ENCODE assay signal across 15 cellular contexts in the genomic region with DNA sequence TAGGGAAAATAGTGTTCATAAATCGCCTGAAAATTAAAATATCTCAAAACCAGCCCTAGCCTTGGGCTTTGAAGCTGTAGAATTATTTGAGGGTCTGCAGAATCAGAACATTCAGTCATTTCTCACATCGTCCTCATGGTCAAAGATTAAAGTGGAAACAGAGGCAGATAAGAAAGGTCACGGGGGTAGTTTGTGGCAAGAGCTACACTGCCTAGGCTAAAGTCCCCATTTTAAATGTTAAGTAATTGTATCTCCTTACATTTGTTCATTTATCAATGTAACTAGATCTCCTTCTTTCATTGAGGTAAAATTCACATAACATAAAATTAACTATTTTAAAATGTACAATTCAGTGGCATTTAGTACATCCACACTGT.
DNase-seq lines count a peak whose midpoint lies in the region; ATAC-seq, FAIRE-seq and TF ChIP-seq lines count a peak whose summit lies in the region.
"Had no signal": no experiment of that assay in that cellular context is flagged by ENCODE, and none has a peak within 500 bp of the region (broad histone marks: within the 10 kb centered on the region; RNA-seq: fewer than 3 reads in every experiment).

No MANE protein-coding gene starts in this region.

- no peak overlapping the region for H3K4ac ChIP-seq in H1 (replicated peaks; ENCODE audit: insufficient read length, low read depth, low read length)
- H3K4ac ChIP-seq in mesendoderm (ENCODE audit: low read depth, low read length) = no peak overlapping the region

- in situ Hi-C loops in mammary epithelial cell (cut with MboI; ENCODE audit: low sequenced_read_pairs in 2 of 2) = no loop called here

- no peak overlapping the region for H3K27ac ChIP-seq in mammary epithelial cell (ENCODE audit: insufficient read depth, low read depth, low read length)
- no peak overlapping the region for H3K27ac ChIP-seq in H1 (ENCODE audit: low read depth, low read length)
- H3K27ac ChIP-seq in mesendoderm (ENCODE audit: low read depth, low read length) = no peak overlapping the region
- H3K27ac ChIP-seq: 22Rv1 had no signal

- H2BK20ac ChIP-seq in H1 (ENCODE audit: low read length) = no peak overlapping the region

- H2AFZ ChIP-seq in mammary epithelial cell (ENCODE audit: low read depth, low read length) = peak overlapping the region; percentile 78
- peak overlapping the region; percentile 23; the same call in 1 of the 2 replicates for H2AFZ ChIP-seq in H1 (ENCODE audit: low read length)

- H4K20me1 ChIP-seq in mammary epithelial cell (ENCODE audit: insufficient read depth, low read length) (no peaks in the 10 kb centered on the region), H1 (replicated peaks in 1 of 2; ENCODE audit: control insufficient read depth in 1 of 2, insufficient read depth in 2 of 2, low read length in 2 of 2) (no peaks in the 10 kb centered on the region)

- H4K5ac ChIP-seq in H1 (ENCODE audit: insufficient read length, low read depth, low read length) (no peak overlapping the region), mesendoderm (ENCODE audit: low read length) (no peak overlapping the region)

- POLR2A ChIA-PET in MCF 10A (lab: Yijun Ruan, JAX) (interaction anchor here (1.4 kb wide), 1 partner anchor 21 kb away, joined by 4 read pairs; no protein-coding TSS in a partner anchor), H1 (lab: Charles Lee; ENCODE audit: partially characterized antibody) (interaction anchor here (2.1 kb wide), 1 partner anchor 140 kb away, joined by 8 read pairs; no protein-coding TSS in a partner anchor)

- BruUV-seq in mammary epithelial cell (replicated peaks; lab: Mats Ljungman, UMichigan) (no TSS peak), MCF 10A (replicated peaks; lab: Mats Ljungman, UMichigan) (no TSS peak)

- H3K56ac ChIP-seq in H1 (replicated peaks; ENCODE audit: insufficient read length, low read depth, low read length) = no peak overlapping the region
- H3K56ac ChIP-seq in mesendoderm (ENCODE audit: low read length) = no peak overlapping the region

- no peak for TF ChIP-seq POLR2A in H1 (IDR thresholded peaks at IDR 0.05; ENCODE audit: control extremely low read depth in 1 of 2, low read depth in 2 of 2, low read length in 2 of 2)

- no peak overlapping the region for H4K8ac ChIP-seq in H1 (ENCODE audit: extremely low read depth, insufficient read depth, low read length)
- no peak overlapping the region for H4K8ac ChIP-seq in mesendoderm (ENCODE audit: low read depth, low read length)

- H3K9me3 Mint-ChIP-seq in MCF 10A (ENCODE audit: unreplicated experiment) = no peaks in the 10 kb centered on the region
- H3K9me3 Mint-ChIP-seq in CD14-positive monocyte = no peaks in the 10 kb centered on the region

- intact Hi-C loops in mammary epithelial cell (cut with micrococcal nuclease) = no loop called here
- intact Hi-C loops in MCF 10A (cut with micrococcal nuclease) = no loop called here
- intact Hi-C loops in CD14-positive monocyte (cut with micrococcal nuclease) = no loop called here

- H3K36me3 Mint-ChIP-seq in MCF 10A (ENCODE audit: insufficient read depth, unreplicated experiment) = no peaks in the 10 kb centered on the region
- no peaks in the 10 kb centered on the region for H3K36me3 Mint-ChIP-seq in CD14-positive monocyte

- TF ChIP-seq RAD21 in H1 (IDR thresholded peaks at IDR 0.05 in 1 of 2, conservative IDR thresholded peaks at IDR 0.05 in 1 of 2; ENCODE audit: low read depth in 2 of 2, low read length in 2 of 2) = no peak

- H3K27me3 ChIP-seq in mammary epithelial cell (ENCODE audit: insufficient read depth, low read length) (no peaks in the 10 kb centered on the region), H1 (replicated peaks in 1 of 4; ENCODE audit: control insufficient read depth in 3 of 4, extremely low read depth in 1 of 4, insufficient read depth in 3 of 4, low read length in 3 of 4) (no peaks in the 10 kb centered on the region), mesendoderm (ENCODE audit: insufficient read depth, low read length, poor library complexity) (no peaks in the 10 kb centered on the region)

- DNase-seq in mammary epithelial cell (no peak), MCF 10A (ENCODE audit: unreplicated experiment) (no peak), H1 (ENCODE audit: low read depth in 1 of 2, low spot score in 2 of 2) (no peak), mesendoderm (no peak), CD14-positive monocyte (ENCODE audit: low spot score) (no peak)
- DNase-seq: DMS 273 treated with DMSO at 0.1 percent for 48 hours, KBM-7, NCI-H1436, NCI-H2171 treated with DMSO at 0.1 percent for 48 hours, NCI-H82 had no signal

- ATAC-seq in GM19324 (IDR thresholded peaks at IDR 0.05; ENCODE audit: low FRiP score, unreplicated experiment) (no peak), HG03354 (IDR thresholded peaks at IDR 0.05; ENCODE audit: poor library complexity, severe bottlenecking, unreplicated experiment) (no peak), HG03280 (IDR thresholded peaks at IDR 0.05; ENCODE audit: unreplicated experiment) (no peak)

- no peaks in the 10 kb centered on the region for H3K9me3 ChIP-seq in mammary epithelial cell (replicated peaks; ENCODE audit: insufficient read depth, low read length)
- H3K9me3 ChIP-seq in H1 (ENCODE audit: insufficient read depth in 2 of 2, low read depth in 1 of 2, low read length in 1 of 2) = no peaks in the 10 kb centered on the region

- H3K79me1 ChIP-seq in H1 (ENCODE audit: low read depth, low read length) = no peaks in the 10 kb centered on the region
- no peaks in the 10 kb centered on the region for H3K79me1 ChIP-seq in mesendoderm (ENCODE audit: low read length)

- H3K4me3 ChIP-seq in mammary epithelial cell (replicated peaks in 1 of 3; ENCODE audit: insufficient read depth in 1 of 3, low read depth in 2 of 3, low read length in 3 of 3) (no peak overlapping the region), H1 (ENCODE audit: extremely low read depth in 1 of 4, insufficient read depth in 2 of 4, low read depth in 3 of 4, low read length in 4 of 4) (peak overlapping the region in 1 of 4 experiments; percentile 27; a peak in 1 of 8 replicates), mesendoderm (ENCODE audit: low read length) (no peak overlapping the region)

- CTCF ChIA-PET in mammary epithelial cell (lab: Charles Lee; ENCODE audit: low non-redundant PET) (no interaction called here), MCF 10A (lab: Yijun Ruan, JAX) (interaction anchor here (0.6 to 1.1 kb wide), 2 partner anchors 13 to 32 kb away, joined by 3 to 4 read pairs; no protein-coding TSS in a partner anchor), H1 (lab: Charles Lee; ENCODE audit: partially characterized antibody) (interaction anchor here (0.7 to 1.1 kb wide), 3 partner anchors 26 to 447 kb away, joined by 3 to 4 read pairs (median 3); no protein-coding TSS in a partner anchor)

- dilution Hi-C loops in mammary epithelial cell (cut with HindIII; ENCODE audit: low sequenced_read_pairs) = loop anchor here (10.0 kb wide), 1 partner anchor 515 kb away; no protein-coding TSS in a partner anchor

- WGBS in mammary epithelial cell (ENCODE audit: low coverage, missing lambda C conversion rate) = 50% methylated on average over 3 of the region's 3 CpGs
- 47% methylated on average over 3 of the region's 3 CpGs; no CpG with 5 or more reads in 1 of the 2 experiments for WGBS in H1 (ENCODE audit: extremely low coverage in 1 of 2, insufficient coverage in 1 of 2, insufficient read length in 1 of 2, insufficient replicate concordance in 2 of 2, low coverage in 1 of 2, low lambda C conversion rate in 2 of 2, missing lambda C conversion rate in 1 of 2), 2 experiments
- no CpG with 5 or more reads among the region's 3 CpGs for WGBS in mesendoderm (ENCODE audit: extremely low coverage, insufficient coverage, low lambda C conversion rate)

- no peak overlapping the region; the same call in 1 of the 2 replicates for H3K18ac ChIP-seq in H1 (ENCODE audit: extremely low read depth, low read length)
- no peak overlapping the region for H3K18ac ChIP-seq in mesendoderm (ENCODE audit: low read length)

- H3K9ac ChIP-seq in mammary epithelial cell (ENCODE audit: insufficient read depth, low read length) (no peak overlapping the region), H1 (replicated peaks in 1 of 4; ENCODE audit: extremely low read depth in 1 of 4, low read depth in 3 of 4, low read length in 3 of 4) (no peak overlapping the region), mesendoderm (ENCODE audit: low read length) (no peak overlapping the region)

- no peak overlapping the region for H2BK5ac ChIP-seq in H1 (ENCODE audit: low read depth, low read length)
- H2BK5ac ChIP-seq in mesendoderm (ENCODE audit: low read length) = no peak overlapping the region

- H3K4me1 ChIP-seq in mammary epithelial cell (ENCODE audit: insufficient read depth, low read length) (no peaks in the 10 kb centered on the region), H1 (replicated peaks in 1 of 4; ENCODE audit: control insufficient read depth in 3 of 4, insufficient read depth in 4 of 4, low read length in 3 of 4) (peaks cover 0 to 14% (median 10%) of the 10 kb centered on the region in 4 experiments; a peak in 5 of 7 replicates), mesendoderm (ENCODE audit: control insufficient read depth, low read depth, low read length) (peaks cover 4% of the 10 kb centered on the region)

- H4K91ac ChIP-seq in H1 (replicated peaks; ENCODE audit: insufficient read length, low read length) = no peak overlapping the region

- H3K4me2 ChIP-seq in mammary epithelial cell (ENCODE audit: insufficient read depth, low read depth, low read length) (no peak overlapping the region), H1 (ENCODE audit: insufficient read depth in 1 of 2, low read depth in 2 of 2, low read length in 2 of 2) (peak overlapping the region; percentile 62 to 81; a peak in 3 of 4 replicates), mesendoderm (ENCODE audit: low read length) (no peak overlapping the region)

- no peak for TF ChIP-seq CTCF in mammary epithelial cell (conservative IDR thresholded peaks at IDR 0.05 in 1 of 2, IDR thresholded peaks at IDR 0.05 in 1 of 2; ENCODE audit: extremely low read depth in 1 of 2, insufficient read depth in 1 of 2, low read depth in 1 of 2, low read length in 2 of 2)
- no peak for TF ChIP-seq CTCF in MCF 10A (IDR thresholded peaks at IDR 0.05; ENCODE audit: unreplicated experiment)
- no peak for TF ChIP-seq CTCF in H1 (IDR thresholded peaks at IDR 0.05; ENCODE audit: control extremely low read depth in 1 of 3, insufficient read depth in 1 of 3, low read depth in 1 of 3, low read length in 3 of 3)
- TF ChIP-seq CTCF in CD14-positive monocyte (IDR thresholded peaks at IDR 0.05) = no peak

- H3K27ac Mint-ChIP-seq in MCF 10A (ENCODE audit: low read depth, unreplicated experiment) (no peak overlapping the region), CD14-positive monocyte (no peak overlapping the region)

- H2BK15ac ChIP-seq in H1 (ENCODE audit: low read length) (no peak overlapping the region), mesendoderm (replicated peaks; ENCODE audit: low read depth) (peak overlapping the region; percentile 8)

- H3K4me3 Mint-ChIP-seq in MCF 10A (ENCODE audit: unreplicated experiment) (no peak overlapping the region), CD14-positive monocyte (no peak overlapping the region)

- H2BK120ac ChIP-seq in H1 (replicated peaks; ENCODE audit: low read depth, low read length) (peak overlapping the region; percentile 47), mesendoderm (ENCODE audit: low read depth, low read length) (no peak overlapping the region)

- no peaks in the 10 kb centered on the region for H3K23me2 ChIP-seq in H1 (ENCODE audit: low read depth, low read length)

- FAIRE-seq in H1 (lab: Jason Lieb, UNC) = no peak
- FAIRE-seq: GM12892 had no signal

- H3K36me3 ChIP-seq in mammary epithelial cell (ENCODE audit: insufficient read depth, low read length) (no peaks in the 10 kb centered on the region), H1 (ENCODE audit: control insufficient read depth in 2 of 4, insufficient read depth in 4 of 4, low read length in 3 of 4) (no peaks in the 10 kb centered on the region), mesendoderm (ENCODE audit: control insufficient read depth, insufficient read depth, low read length) (no peaks in the 10 kb centered on the region)

- TF ChIP-seq EP300 in H1 (IDR thresholded peaks at IDR 0.05; ENCODE audit: borderline replicate concordance in 1 of 2, low read depth in 2 of 2, low read length in 2 of 2) = no peak

- H3K4me1 Mint-ChIP-seq in MCF 10A (ENCODE audit: insufficient read depth, unreplicated experiment) = peaks cover 7% of the 10 kb centered on the region
- no peaks in the 10 kb centered on the region for H3K4me1 Mint-ChIP-seq in CD14-positive monocyte

- H3K79me2 ChIP-seq in mammary epithelial cell (ENCODE audit: insufficient read depth, low read length) (no peaks in the 10 kb centered on the region), H1 (ENCODE audit: control insufficient read depth in 1 of 2, insufficient read depth in 2 of 2, low read length in 2 of 2) (no peaks in the 10 kb centered on the region), mesendoderm (ENCODE audit: control insufficient read depth, insufficient read depth, low read length) (no peaks in the 10 kb centered on the region)

- no peak overlapping the region for H3K14ac ChIP-seq in H1 (ENCODE audit: insufficient read length)

- no peak overlapping the region for H3K23ac ChIP-seq in H1 (ENCODE audit: insufficient read length)
- H3K23ac ChIP-seq in mesendoderm (ENCODE audit: low read length) = no peak overlapping the region

- H3K27me3 Mint-ChIP-seq in MCF 10A (ENCODE audit: insufficient read depth, unreplicated experiment) (no peaks in the 10 kb centered on the region), CD14-positive monocyte (ENCODE audit: low read depth in 3 of 3) (peaks cover 1 to 5% (median 2%) of the 10 kb centered on the region in 3 donors)

- no peak overlapping the region for H2BK12ac ChIP-seq in H1 (ENCODE audit: low read depth, low read length)

- no peak overlapping the region for H2AK5ac ChIP-seq in H1 (ENCODE audit: low read depth, low read length)
- no peak overlapping the region for H2AK5ac ChIP-seq in mesendoderm (ENCODE audit: low read length)

Comparison
In these comparisons a context has a peak if more than half of its experiments do, and no peak if none do; other contexts are left out.
1. H3K4me2 ChIP-seq: peak in H1 (2 of 2); none in mammary epithelial cell (single experiment) and mesendoderm (single experiment).